10 cellular contexts compared by ENCODE assay signal in the genomic region with DNA sequence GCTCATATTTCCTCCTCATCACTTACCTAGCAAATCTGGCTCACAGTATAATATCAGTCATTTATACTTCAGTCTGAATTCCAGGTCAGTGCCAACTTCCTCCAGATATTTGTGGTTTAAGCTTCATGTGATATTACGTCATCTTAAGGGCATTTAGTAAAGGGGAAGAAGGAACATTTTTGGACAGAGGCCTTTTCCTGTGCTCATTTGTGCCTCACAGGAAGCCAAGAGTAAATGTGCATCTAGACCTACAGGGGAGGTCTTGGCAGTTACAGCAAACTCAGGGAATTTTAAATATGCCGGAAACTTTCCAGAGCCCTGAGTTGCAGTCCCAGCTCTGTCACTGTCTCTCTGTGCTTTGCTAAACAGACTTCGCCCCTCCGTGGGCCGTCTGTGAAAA. TPM values are rescaled to one million over a fixed set of nuclear protein-coding genes. Genes with fewer than 3 reads are reported as not detected.
DNase-seq lines count a peak whose midpoint lies in the region; ATAC-seq and TF ChIP-seq lines count a peak whose summit lies in the region.
"Had no signal": no experiment of that assay in that cellular context is flagged by ENCODE, and none has a peak within 500 bp of the region (broad histone marks: within the 10 kb centered on the region; RNA-seq: fewer than 3 reads in every experiment).

No MANE protein-coding gene starts in this region.

- peak overlapping the region; percentile 7; the same call in 1 of the 2 replicates for H2AFZ ChIP-seq in GM23248

- DNase-seq in GM23248 = peak; percentile 95
- peak; percentile 77 for DNase-seq in SKM-1 (lab: John Stamatoyannopoulos, UW; ENCODE audit: unreplicated experiment)
- peak; percentile 61 for DNase-seq in fibroblast of villous mesenchyme (ENCODE audit: low read depth)
- no peak for DNase-seq in sciatic nerve (ENCODE audit: low spot score)
- no peak for DNase-seq in GM19238 (ENCODE audit: insufficient read length, low spot score)
- DNase-seq in head of caudate nucleus = no peak
- DNase-seq: T-helper 1 cell had no signal

- no peak overlapping the region for H3K4me3 ChIP-seq in GM23248
- H3K4me3 ChIP-seq in fibroblast of villous mesenchyme (ENCODE audit: low read depth, low read length) = no peak overlapping the region
- H3K4me3 ChIP-seq: skin epidermis had no signal

- intact Hi-C loops in sciatic nerve (cut with DNase I) (no loop called here), head of caudate nucleus (cut with DNase I) (no loop called here)

- H3K9me2 ChIP-seq in GM23248 (ENCODE audit: insufficient read depth) = no peaks in the 10 kb centered on the region

- in situ Hi-C loops in GM23248 (cut with MboI) = no loop called here

- peak overlapping the region; percentile 47 for H3K27ac ChIP-seq in GM23248

- no peaks in the 10 kb centered on the region for H3K9me3 ChIP-seq in GM23248 (ENCODE audit: low read depth)

- WGBS in GM23248 (ENCODE audit: low coverage in 1 of 2, low lambda C conversion rate in 2 of 2, missing lambda C conversion rate in 2 of 2), 2 experiments = 13% methylated on average over 5 of the region's 5 CpGs

- H3F3A ChIP-seq in GM23248 (ENCODE audit: insufficient read depth) = peaks cover 12% of the 10 kb centered on the region

- no peaks in the 10 kb centered on the region for H3K36me3 ChIP-seq in GM23248 (ENCODE audit: low read depth)

- H3K27me3 ChIP-seq in GM23248 (replicated peaks; ENCODE audit: insufficient read depth) = no peaks in the 10 kb centered on the region; the same call in 1 of the 2 replicates

- no peak overlapping the region for H3K9ac ChIP-seq in GM23248

- H3K4me1 ChIP-seq in GM23248 (ENCODE audit: insufficient read depth) = peaks cover 18% of the 10 kb centered on the region

- H3K4me2 ChIP-seq in GM23248 (ENCODE audit: unreplicated experiment) = peak overlapping the region; percentile 8

- TF ChIP-seq CTCF in fibroblast of villous mesenchyme (IDR thresholded peaks at IDR 0.05; ENCODE audit: insufficient read depth, low read depth, low read length) = no peak

- no peaks in the 10 kb centered on the region for H3K79me2 ChIP-seq in GM23248 (ENCODE audit: insufficient read depth)

- H4K20me1 ChIP-seq in GM23248 (ENCODE audit: insufficient read depth) = no peaks in the 10 kb centered on the region

- peak; percentile 84 for ATAC-seq in sciatic nerve
- no peak for ATAC-seq in HG02588 (IDR thresholded peaks at IDR 0.05; ENCODE audit: unreplicated experiment)
- ATAC-seq in HG03342 (IDR thresholded peaks at IDR 0.05; ENCODE audit: unreplicated experiment) = no peak

RNA-seq across cellular contexts. Expression of gene KCNIP1, which starts 12.3 kb away (rescaled TPM):
- not detected in 2 replicates for total RNA-seq in GM23248 (2014; rRNA removed; shearing (Covaris generic))
- not detected in 2 replicates for polyA plus RNA-seq in GM23248 (2016; fragmentation: Nextera tagmentation; extraction: Ambion mirVana)
- total RNA-seq in fibroblast of villous mesenchyme = not detected in 2 replicates
- total RNA-seq in sciatic nerve = 2.1 TPM

Comparison
In these comparisons a context has a peak if more than half of its experiments do, and no peak if none do; other contexts are left out.
1. DNase-seq: peak in GM23248 (single experiment), SKM-1 (single experiment) and fibroblast of villous mesenchyme (single experiment); none in sciatic nerve (single experiment), GM19238 (single experiment) and head of caudate nucleus (0 of 42).